Comparison of ENCODE assay signal across 9 cellular contexts in genomic region chr19:18834644-18834984, GRCh38. TPM values are rescaled to one million over a fixed set of nuclear protein-coding genes. Genes with fewer than 3 reads are reported as not detected.
DNase-seq lines count a peak whose midpoint lies in the region; ATAC-seq and TF ChIP-seq lines count a peak whose summit lies in the region.
"Had no signal": no experiment of that assay in that cellular context is flagged by ENCODE, and none has a peak within 500 bp of the region (broad histone marks: within the 10 kb centered on the region; RNA-seq: fewer than 3 reads in every experiment).

No MANE protein-coding gene starts in this region.

- CTCF ChIA-PET in activated CD4-positive, alpha-beta memory T cell treated with anti-CD3 and anti-CD28 coated beads for 36 hours (lab: Charles Lee): interaction anchor here (1.1 to 14.0 kb wide), 2 partner anchors 11 to 22 kb away, joined by 3 to 135 read pairs; no protein-coding TSS in a partner anchor

- no peaks in the 10 kb centered on the region for H3K27me3 ChIP-seq in HL-60 (ENCODE audit: insufficient read depth, poor library complexity, severe bottlenecking)
- no peaks in the 10 kb centered on the region for H3K27me3 ChIP-seq in smooth muscle cell (ENCODE audit: low read depth)
- no peaks in the 10 kb centered on the region for H3K27me3 ChIP-seq in SJCRH30

- H3K4me3 ChIP-seq in HL-60 (replicated peaks; ENCODE audit: insufficient read depth, low read length) (peak overlapping the region; percentile 76; the same call in 1 of the 2 replicates), foreskin fibroblast (ENCODE audit: low read depth in 1 of 2, low read length in 2 of 2) (peak overlapping the region; percentile 80 to 90), smooth muscle cell (peak overlapping the region; percentile 85), SJCRH30 (no peak overlapping the region)

- no peaks in the 10 kb centered on the region for H3K27me3 Mint-ChIP-seq in activated CD4-positive, alpha-beta memory T cell treated with anti-CD3 and anti-CD28 coated beads for 36 hours

- POLR2A ChIA-PET in activated CD4-positive, alpha-beta memory T cell treated with anti-CD3 and anti-CD28 coated beads for 36 hours (lab: Charles Lee): interaction anchor here (0.6 kb wide), 2 partner anchors 78 to 333 kb away, joined by 3 to 5 read pairs; no protein-coding TSS in a partner anchor

- no peak overlapping the region for H3K27ac Mint-ChIP-seq in activated CD4-positive, alpha-beta memory T cell treated with anti-CD3 and anti-CD28 coated beads for 36 hours

- H3K4me1 Mint-ChIP-seq in activated CD4-positive, alpha-beta memory T cell treated with anti-CD3 and anti-CD28 coated beads for 36 hours (ENCODE audit: low read depth): peaks cover 59% of the 10 kb centered on the region

- no peak overlapping the region for H3K27ac ChIP-seq in HL-60 (replicated peaks)
- H3K27ac ChIP-seq in smooth muscle cell (ENCODE audit: low read depth): no peak overlapping the region
- H3K27ac ChIP-seq in SJCRH30: no peak overlapping the region

- peak overlapping the region; percentile 92 for H3K4me2 ChIP-seq in smooth muscle cell

- H3K9me3 Mint-ChIP-seq in activated CD4-positive, alpha-beta memory T cell treated with anti-CD3 and anti-CD28 coated beads for 36 hours: no peaks in the 10 kb centered on the region

- intact Hi-C loops in activated CD4-positive, alpha-beta memory T cell treated with anti-CD3 and anti-CD28 coated beads for 36 hours (cut with micrococcal nuclease): loop anchor here (5.0 kb wide), 4 partner anchors 83 to 247 kb away; partner anchors contain the start of genes COPE, CRTC1, DDX49 and KLHL26

- H3K4me3 Mint-ChIP-seq in activated CD4-positive, alpha-beta memory T cell treated with anti-CD3 and anti-CD28 coated beads for 36 hours: peak overlapping the region; percentile 96

- H4K20me1 ChIP-seq in smooth muscle cell (ENCODE audit: low read depth): peaks cover 73% of the 10 kb centered on the region

- no peak overlapping the region for H2AFZ ChIP-seq in smooth muscle cell (ENCODE audit: low read depth)

- ATAC-seq in GM18520 (IDR thresholded peaks at IDR 0.05; ENCODE audit: unreplicated experiment): no peak

- DNase-seq in HL-60 (ENCODE audit: low read depth in 1 of 2, low spot score in 1 of 2): no peak
- no peak for DNase-seq in activated CD4-positive, alpha-beta memory T cell treated with anti-CD3 and anti-CD28 coated beads for 36 hours
- no peak for DNase-seq in foreskin fibroblast
- no peak for DNase-seq in smooth muscle cell (lab: John Stamatoyannopoulos, UW; ENCODE audit: unreplicated experiment)
- no peak for DNase-seq in NOMO-1 treated with DMSO at 0.1 percent for 48 hours (lab: John Stamatoyannopoulos, UW; ENCODE audit: unreplicated experiment)
- no peak for DNase-seq in SJCRH30
- DNase-seq: NK-92 treated with Interleukin-12 subunit alpha and Interleukin-12 subunit beta, amount 100 ng/mL, for 24 hours had no signal

- H3F3A ChIP-seq in smooth muscle cell (ENCODE audit: low read depth): peaks cover 7% of the 10 kb centered on the region

- H3K9me3 ChIP-seq in smooth muscle cell (replicated peaks; ENCODE audit: low read depth): no peaks in the 10 kb centered on the region
- H3K9me3 ChIP-seq in SJCRH30 (replicated peaks): no peaks in the 10 kb centered on the region

- H3K36me3 ChIP-seq in smooth muscle cell (ENCODE audit: low read depth) (no peaks in the 10 kb centered on the region), SJCRH30 (peaks cover 21% of the 10 kb centered on the region; the same call in 1 of the 2 replicates)

- H3K79me2 ChIP-seq in smooth muscle cell (ENCODE audit: low read depth): peaks cover 77% of the 10 kb centered on the region

- H3K4me1 ChIP-seq in smooth muscle cell (ENCODE audit: low read depth) (peaks cover 20% of the 10 kb centered on the region), SJCRH30 (peaks cover 6% of the 10 kb centered on the region; the same call in 1 of the 2 replicates)

- TF ChIP-seq CTCF in HL-60 (IDR thresholded peaks at IDR 0.05; ENCODE audit: insufficient read depth, low read length) (no peak), foreskin fibroblast (IDR thresholded peaks at IDR 0.05; ENCODE audit: low read depth, low read length) (no peak), smooth muscle cell (IDR thresholded peaks at IDR 0.05; ENCODE audit: borderline replicate concordance, insufficient read depth, poor library complexity, severe bottlenecking) (no peak)

- WGBS in smooth muscle cell (ENCODE audit: low lambda C conversion rate): 87% methylated on average over 4 of the region's 4 CpGs

- H3K36me3 Mint-ChIP-seq in activated CD4-positive, alpha-beta memory T cell treated with anti-CD3 and anti-CD28 coated beads for 36 hours: peaks cover 48% of the 10 kb centered on the region

- no peak overlapping the region for H3K9ac ChIP-seq in smooth muscle cell (ENCODE audit: low read depth)

RNA-seq across cellular contexts. Expression of gene UPF1, which starts 2.9 kb away (rescaled TPM):
- total RNA-seq in activated CD4-positive, alpha-beta memory T cell treated with anti-CD3 and anti-CD28 coated beads for 36 hours: 10 to 100 TPM; 71.7 to 77.2 TPM
- 16.2 and 37.8 TPM in 2 replicates for total RNA-seq in smooth muscle cell
- polyA plus RNA-seq in smooth muscle cell: 25.4 and 30.3 TPM in 2 replicates
- 50.4 and 53.0 TPM in 2 replicates for total RNA-seq in SJCRH30 (2014; rRNA removed; shearing (Covaris generic))

RNA-seq across cellular contexts. Expression of gene COMP, which starts 43.5 kb away (rescaled TPM):
- total RNA-seq in activated CD4-positive, alpha-beta memory T cell treated with anti-CD3 and anti-CD28 coated beads for 36 hours: not detected
- 196 and 236 TPM in 2 replicates for total RNA-seq in smooth muscle cell
- polyA plus RNA-seq in smooth muscle cell: 627 and 901 TPM in 2 replicates
- total RNA-seq in SJCRH30 (2014; rRNA removed; shearing (Covaris generic)): not detected in 2 replicates
- total RNA-seq: HT1080 had no signal

Comparison
In these comparisons a context has a peak if more than half of its experiments do, and no peak if none do; other contexts are left out.
1. RNA of gene COMP, which starts 43.5 kb away (total RNA-seq): 196 to 236 TPM in smooth muscle cell; not detected in activated CD4-positive, alpha-beta memory T cell treated with anti-CD3 and anti-CD28 coated beads for 36 hours and not detected in SJCRH30; every median in the first group is over 100 times any median in the second.